ENCODE assay signal across 16 cellular contexts in genomic region chr6:56551409-56552120, GRCh38.
A peak's percentile ranks its signal among the peaks of the same experiment; 100 is the strongest.
DNase-seq lines count a peak whose midpoint lies in the region; ATAC-seq and FAIRE-seq lines count a peak whose summit lies in the region.
"Had no signal": no experiment of that assay in that cellular context is flagged by ENCODE, and none has a peak within 500 bp of the region (broad histone marks: within the 10 kb centered on the region; RNA-seq: fewer than 3 reads in every experiment).

No MANE protein-coding gene starts in this region.

- ATAC-seq in HG03442 (IDR thresholded peaks at IDR 0.05; ENCODE audit: unreplicated experiment) (no peak), HG03280 (IDR thresholded peaks at IDR 0.05; ENCODE audit: unreplicated experiment) (no peak), T-cell (replicated peaks in 1 of 4) (no peak)
- ATAC-seq: esophagus mucosa; Panc1; stimulated activated naive CD8-positive, alpha-beta T cell treated with anti-CD3 and anti-CD28 coated beads, Interleukin-15, Interleukin-2, amounts not matched to agents 100 U/mL and 50 U/mL, for 24 hours had no signal

- H3K27me3 Mint-ChIP-seq in T-cell, result no peaks in the 10 kb centered on the region
- H3K27me3 Mint-ChIP-seq: activated naive CD4-positive, alpha-beta T cell treated with anti-CD3 and anti-CD28 coated beads, Interleukin-2, amount 50 U/mL, for 24 hours had no signal

- H3K4me1 ChIP-seq in rectal smooth muscle tissue (ENCODE audit: control insufficient read depth, insufficient read depth, low read length), result peaks cover 34% of the 10 kb centered on the region

- no peak for FAIRE-seq in urothelium cell line (lab: Jason Lieb, UNC)

- H3K9me3 Mint-ChIP-seq in T-cell, result no peaks in the 10 kb centered on the region
- H3K9me3 Mint-ChIP-seq: activated naive CD4-positive, alpha-beta T cell treated with anti-CD3 and anti-CD28 coated beads, Interleukin-2, amount 50 U/mL, for 24 hours; immature natural killer cell had no signal

- POLR2A ChIA-PET in T-cell (lab: Charles Lee), result no interaction called here

- H3K4me3 Mint-ChIP-seq in T-cell, result no peak overlapping the region
- H3K4me3 Mint-ChIP-seq: activated naive CD4-positive, alpha-beta T cell treated with anti-CD3 and anti-CD28 coated beads, Interleukin-2, amount 50 U/mL, for 24 hours; immature natural killer cell had no signal

- H3K27me3 ChIP-seq in rectal smooth muscle tissue (ENCODE audit: control insufficient read depth, insufficient read depth, low read length), result no peaks in the 10 kb centered on the region
- H3K27me3 ChIP-seq: brain microvascular endothelial cell had no signal

- H3K9ac ChIP-seq in rectal smooth muscle tissue (ENCODE audit: low read length), result no peak overlapping the region

- no peak overlapping the region for H3K4me3 ChIP-seq in rectal smooth muscle tissue (ENCODE audit: low read length)

- H3K4me1 Mint-ChIP-seq in T-cell, result no peaks in the 10 kb centered on the region
- H3K4me1 Mint-ChIP-seq: activated naive CD4-positive, alpha-beta T cell treated with anti-CD3 and anti-CD28 coated beads, Interleukin-2, amount 50 U/mL, for 24 hours had no signal

- H3K27ac Mint-ChIP-seq in T-cell, result no peak overlapping the region
- H3K27ac Mint-ChIP-seq: activated naive CD4-positive, alpha-beta T cell treated with anti-CD3 and anti-CD28 coated beads, Interleukin-2, amount 50 U/mL, for 24 hours; immature natural killer cell had no signal

- CTCF ChIA-PET in T-cell (lab: Charles Lee), result interaction anchor here in 1 of 2 donors (0.5 to 1.1 kb wide), 2 partner anchors 10 to 187 kb away, joined by 5 to 9 read pairs; no protein-coding TSS in a partner anchor

- no peaks in the 10 kb centered on the region for H3K36me3 Mint-ChIP-seq in T-cell
- H3K36me3 Mint-ChIP-seq: activated naive CD4-positive, alpha-beta T cell treated with anti-CD3 and anti-CD28 coated beads, Interleukin-2, amount 50 U/mL, for 24 hours; immature natural killer cell had no signal

- peak; percentile 39 for DNase-seq in EL
- DNase-seq in NCI-H82 (lab: John Stamatoyannopoulos, UW), result peak; percentile 75
- DNase-seq in urothelium cell line (ENCODE audit: low spot score), result no peak
- no peak for DNase-seq in T-cell
- DNase-seq: activated T-cell treated with anti-CD3 and anti-CD28 coated beads, Interleukin-2, amount 50 U/mL, for 1 hour; brain microvascular endothelial cell; immature natural killer cell; NCI-H2081 treated with DMSO at 0.1 percent for 48 hours; stimulated activated naive CD8-positive, alpha-beta T cell treated with anti-CD3 and anti-CD28 coated beads, Interleukin-15, Interleukin-2, amounts not matched to agents 100 U/mL and 50 U/mL, for 24 hours had no signal

- no peaks in the 10 kb centered on the region for H3K36me3 ChIP-seq in rectal smooth muscle tissue (ENCODE audit: control insufficient read depth, insufficient read depth, low read length)

- H3K27ac ChIP-seq in cingulate gyrus (ENCODE audit: low read depth, low read length) (peak overlapping the region; percentile 2), rectal smooth muscle tissue (ENCODE audit: low read depth, low read length) (peak overlapping the region; percentile 35)
- H3K27ac ChIP-seq: brain microvascular endothelial cell had no signal

Comparison
In these comparisons a context has a peak if more than half of its experiments do, and no peak if none do; other contexts are left out.
1. DNase-seq: peak in EL (single experiment) and NCI-H82 (single experiment); none in urothelium cell line (single experiment) and T-cell (0 of 34).